In the genomic region with DNA sequence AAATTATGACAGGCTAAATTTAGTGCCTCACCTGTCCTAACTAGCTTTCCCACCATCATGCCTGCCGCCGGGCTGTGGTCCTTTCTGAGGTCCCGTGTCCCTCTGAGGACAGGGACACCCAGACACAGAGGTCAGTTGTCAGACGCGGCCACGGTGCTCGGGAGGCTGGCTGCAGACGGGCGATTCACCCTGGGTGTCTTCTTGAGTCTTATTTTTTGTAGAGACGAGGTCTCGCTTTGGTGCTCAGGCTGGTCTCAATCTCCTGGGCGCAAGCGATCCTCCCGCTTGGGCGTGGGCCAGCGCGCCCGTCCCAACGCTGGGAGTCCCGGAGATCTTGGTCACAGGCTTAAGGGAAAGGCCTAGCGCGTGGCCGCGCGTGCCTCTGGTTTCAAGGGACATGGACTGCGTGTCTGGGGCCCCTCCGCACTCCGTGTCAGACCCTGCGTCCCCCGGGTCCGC, we compare ENCODE assay signal across 8 cellular contexts. TPM values are rescaled to one million over a fixed set of nuclear protein-coding genes. Genes with fewer than 3 reads are reported as not detected.
DNase-seq lines count a peak whose midpoint lies in the region; ATAC-seq and TF ChIP-seq lines count a peak whose summit lies in the region.

No MANE protein-coding gene starts in this region.

- H3K36me3 Mint-ChIP-seq in stimulated activated memory B cell treated with anti-CD40 and anti-IgM and Interleukin-4, amounts not matched to agents 10 μg/mL and 1 μg/mL and 100 μg/mL, for 72 hours: no peaks in the 10 kb centered on the region

- H3K27me3 Mint-ChIP-seq in stimulated activated memory B cell treated with anti-CD40 and anti-IgM and Interleukin-4, amounts not matched to agents 10 μg/mL and 1 μg/mL and 100 μg/mL, for 72 hours: peaks cover 16% of the 10 kb centered on the region

- TF ChIP-seq POLR2A in adrenal gland (IDR thresholded peaks at IDR 0.05): no peak

- peak overlapping the region; percentile 86 for H3K27ac Mint-ChIP-seq in stimulated activated memory B cell treated with anti-CD40 and anti-IgM and Interleukin-4, amounts not matched to agents 10 μg/mL and 1 μg/mL and 100 μg/mL, for 72 hours

- 7 to 22% (median 14%) methylated on average over 2 to 31 of the region's 31 CpGs for WGBS in adrenal gland, 4 donors

- H3K9ac ChIP-seq in iPS-20b (ENCODE audit: low read depth, low read length): peak overlapping the region; percentile 37; the same call in 1 of the 2 replicates

- H3K9me3 Mint-ChIP-seq in stimulated activated memory B cell treated with anti-CD40 and anti-IgM and Interleukin-4, amounts not matched to agents 10 μg/mL and 1 μg/mL and 100 μg/mL, for 72 hours: no peaks in the 10 kb centered on the region

- DNase-seq in Ammon's horn (ENCODE audit: low spot score) (peak; percentile 47), HL-60 (ENCODE audit: low read depth in 1 of 2, low spot score in 1 of 2) (no peak), adrenal gland (peak; percentile 46 to 72 (median 61))
- DNase-seq in activated CD4-positive, alpha-beta T cell treated with anti-CD3 and anti-CD28 coated beads, Interleukin-2, amount 50 U/mL, for 4 hours: no peak

- H3K9me3 ChIP-seq in adrenal gland (replicated peaks in 1 of 3) (no peaks in the 10 kb centered on the region), iPS-20b (ENCODE audit: insufficient read depth, low read depth, low read length) (no peaks in the 10 kb centered on the region)

- H3K27ac ChIP-seq in HL-60 (replicated peaks) (no peak overlapping the region), adrenal gland (peak overlapping the region; percentile 46 to 94 (median 93)), iPS-20b (ENCODE audit: low read length) (no peak overlapping the region)

- H3K4me3 Mint-ChIP-seq in stimulated activated memory B cell treated with anti-CD40 and anti-IgM and Interleukin-4, amounts not matched to agents 10 μg/mL and 1 μg/mL and 100 μg/mL, for 72 hours: peak overlapping the region; percentile 92

- intact Hi-C loops in adrenal gland (cut with DNase I): no loop called here

- ATAC-seq in stimulated activated memory B cell treated with anti-CD40 and anti-IgM and Interleukin-4, amounts not matched to agents 10 μg/mL and 1 μg/mL and 100 μg/mL, for 72 hours: no peak
- ATAC-seq in HG02973 (IDR thresholded peaks at IDR 0.05; ENCODE audit: unreplicated experiment) (no peak), HG03378 (IDR thresholded peaks at IDR 0.05; ENCODE audit: unreplicated experiment) (no peak)

- H3K4me1 Mint-ChIP-seq in stimulated activated memory B cell treated with anti-CD40 and anti-IgM and Interleukin-4, amounts not matched to agents 10 μg/mL and 1 μg/mL and 100 μg/mL, for 72 hours: peaks cover 40% of the 10 kb centered on the region

- no peaks in the 10 kb centered on the region for H3K36me3 ChIP-seq in adrenal gland (replicated peaks in 1 of 2)
- H3K36me3 ChIP-seq in iPS-20b (ENCODE audit: insufficient read depth, low read depth, low read length): peaks cover 6% of the 10 kb centered on the region; the same call in 1 of the 2 replicates

- TF ChIP-seq CTCF in HL-60 (IDR thresholded peaks at IDR 0.05; ENCODE audit: insufficient read depth, low read length) (no peak), adrenal gland (IDR thresholded peaks at IDR 0.05) (no peak)

- H3K4me3 ChIP-seq in HL-60 (replicated peaks; ENCODE audit: insufficient read depth, low read length): peak overlapping the region; percentile 60
- peak overlapping the region in 3 of 4 donors; percentile 35 to 76 (median 40) for H3K4me3 ChIP-seq in adrenal gland
- peak overlapping the region; percentile 75 for H3K4me3 ChIP-seq in iPS-20b (ENCODE audit: low read length)

- H3K27me3 ChIP-seq in HL-60 (ENCODE audit: insufficient read depth, poor library complexity, severe bottlenecking) (peaks cover 11% of the 10 kb centered on the region), adrenal gland (no peaks in the 10 kb centered on the region), iPS-20b (ENCODE audit: insufficient read depth, low read length) (peaks cover 42% of the 10 kb centered on the region)

- H3K4me1 ChIP-seq in adrenal gland (replicated peaks in 1 of 2) (peaks cover 24 to 45% of the 10 kb centered on the region in 2 donors), iPS-20b (ENCODE audit: insufficient read depth, low read length) (no peaks in the 10 kb centered on the region; the same call in 1 of the 2 replicates)

RNA-seq across cellular contexts. Expression of gene RAB11FIP3, which starts 0.8 kb away (rescaled TPM):
- total RNA-seq in adrenal gland: 10 to 100 TPM; 28.1 to 53.0 (median 40.8) TPM
- 10 to 100 TPM; 12.7 to 63.4 (median 44.2) TPM for polyA plus RNA-seq in adrenal gland

RNA-seq across cellular contexts. Expression of gene DECR2, which starts 23.0 kb away (rescaled TPM):
- 10 to 100 TPM; 29.6 to 65.5 (median 41.7) TPM for total RNA-seq in adrenal gland
- 100 to 1,000 TPM in 2 of 3 donors, 1 to 10 TPM in 1; 5.9 to 143 (median 105) TPM for polyA plus RNA-seq in adrenal gland

RNA-seq across cellular contexts. Expression of gene NME4, which starts 27.7 kb away (rescaled TPM):
- total RNA-seq in adrenal gland: 100 to 1,000 TPM; 127 to 214 (median 157) TPM
- 100 to 1,000 TPM in 2 of 3 donors, 10 to 100 TPM in 1; 67.8 to 492 (median 347) TPM for polyA plus RNA-seq in adrenal gland

RNA-seq across cellular contexts. Expression of gene PGAP6, which starts 42.9 kb away (rescaled TPM):
- 10 to 100 TPM; 31.7 to 66.7 (median 47.5) TPM for total RNA-seq in adrenal gland
- 10 to 100 TPM; 18.2 to 55.5 (median 39.0) TPM for polyA plus RNA-seq in adrenal gland

RNA-seq across cellular contexts. Expression of gene MRPL28, which starts 54.3 kb away (rescaled TPM):
- 100 to 1,000 TPM in 3 of 8 donors, 10 to 100 TPM in 5; 65.2 to 132 (median 81.4) TPM for total RNA-seq in adrenal gland
- 100 to 1,000 TPM in 2 of 3 donors, 10 to 100 TPM in 1; 42.9 to 155 (median 123) TPM for polyA plus RNA-seq in adrenal gland

Comparison
In these comparisons a context has a peak if more than half of its experiments do, and no peak if none do; other contexts are left out.
1. DNase-seq: peak in Ammon's horn (single experiment) and adrenal gland (7 of 7); none in HL-60 (0 of 2) and activated CD4-positive, alpha-beta T cell treated with anti-CD3 and anti-CD28 coated beads, Interleukin-2, amount 50 U/mL, for 4 hours (0 of 2).
2. H3K27ac ChIP-seq: peak in adrenal gland (5 of 5); none in HL-60 (single experiment) and iPS-20b (single experiment).
3. Peak in every context shown above with its lines, with median percentiles within 50 percentile points of each other: H3K4me3 ChIP-seq.